In the genomic region with DNA sequence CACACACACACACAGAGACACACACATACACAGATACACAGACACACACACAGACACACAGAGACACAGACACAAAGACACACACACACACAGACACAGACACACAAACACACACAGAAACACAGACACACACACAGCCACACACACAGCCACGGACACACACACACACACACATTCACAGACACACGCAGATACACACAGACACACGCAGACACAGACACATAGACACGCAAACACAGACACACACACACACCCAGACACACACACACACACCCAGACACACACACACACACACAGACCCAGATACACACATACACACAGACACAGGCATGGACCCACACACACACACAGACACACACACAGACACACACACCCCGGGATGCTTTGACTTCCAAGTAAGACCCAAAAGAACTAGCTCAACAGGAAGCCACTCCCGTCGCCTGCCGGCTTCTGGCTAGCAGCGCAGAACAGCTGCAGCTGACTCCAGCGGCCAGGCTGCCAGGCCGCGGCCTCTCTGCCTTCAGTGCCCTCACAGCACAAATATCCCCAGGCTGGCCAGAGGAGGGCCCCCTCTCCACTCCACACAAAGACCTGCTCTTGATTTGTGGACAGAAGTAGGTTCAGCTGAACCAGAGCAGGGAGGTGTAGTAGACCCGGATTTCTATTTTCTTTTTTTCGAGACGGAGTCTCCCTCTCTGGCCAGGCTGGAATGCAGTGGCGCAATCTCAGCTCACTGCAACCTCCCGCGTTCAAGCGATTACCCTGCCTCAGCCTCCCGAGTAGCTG, we compare ENCODE assay signal across 8 cellular contexts.
DNase-seq lines count a peak whose midpoint lies in the region; ATAC-seq and TF ChIP-seq lines count a peak whose summit lies in the region.

No MANE protein-coding gene starts in this region.

- H3K4me3 ChIP-seq in AG04449 (ENCODE audit: low read depth, low read length) (no peak overlapping the region), retinal pigment epithelial cell (ENCODE audit: low read length) (no peak overlapping the region)

- ATAC-seq in GM19468 (IDR thresholded peaks at IDR 0.05; ENCODE audit: extremely low read depth, unreplicated experiment) (peak; percentile 58), HG03342 (IDR thresholded peaks at IDR 0.05; ENCODE audit: unreplicated experiment) (no peak)

- POLR2A ChIA-PET in AG04449 (lab: Yijun Ruan, JAX), result interaction anchor here (0.5 to 1.8 kb wide), 9 partner anchors 13 to 153 kb away, joined by 3 to 8 read pairs (median 4); partner anchors contain the start of genes PSMB6, RNF167, SLC25A11 and SPAG7

- peak; percentile 40 for DNase-seq in AG04449 (ENCODE audit: low read depth, low spot score)
- DNase-seq in NCI-H2029 (lab: John Stamatoyannopoulos, UW), result peak; percentile 58
- peak; percentile 41 for DNase-seq in T-helper 9 cell
- DNase-seq in astrocyte of the hippocampus (ENCODE audit: low read depth, low spot score), result peak; percentile 94
- peak; percentile 80 to 81 for DNase-seq in hippocampal formation (lab: John Stamatoyannopoulos, UW)
- DNase-seq in retinal pigment epithelial cell (ENCODE audit: low read depth), result peak; percentile 62

- CTCF ChIA-PET in AG04449 (lab: Yijun Ruan, JAX), result interaction anchor here (0.6 to 6.7 kb wide), 36 partner anchors 8 to 227 kb away, joined by 3 to 93 read pairs (median 4); partner anchors contain the start of genes ARRB2, C17orf107, CAMTA2 and INCA1

- TF ChIP-seq CTCF in AG04449 (IDR thresholded peaks at IDR 0.05; ENCODE audit: insufficient read depth, low read length, missing control alignments), result peak; percentile 89
- peak; percentile 87 for TF ChIP-seq CTCF in retinal pigment epithelial cell (conservative IDR thresholded peaks at IDR 0.05; ENCODE audit: low read depth, low read length)

Comparison
In these comparisons a context has a peak if more than half of its experiments do, and no peak if none do; other contexts are left out.
1. DNase-seq: peak in every context shown above with its lines; median percentile 94 in astrocyte of the hippocampus; 80 in hippocampal formation; 62 in retinal pigment epithelial cell; 58 in NCI-H2029; 41 in T-helper 9 cell; 40 in AG04449.